In the genomic region with DNA sequence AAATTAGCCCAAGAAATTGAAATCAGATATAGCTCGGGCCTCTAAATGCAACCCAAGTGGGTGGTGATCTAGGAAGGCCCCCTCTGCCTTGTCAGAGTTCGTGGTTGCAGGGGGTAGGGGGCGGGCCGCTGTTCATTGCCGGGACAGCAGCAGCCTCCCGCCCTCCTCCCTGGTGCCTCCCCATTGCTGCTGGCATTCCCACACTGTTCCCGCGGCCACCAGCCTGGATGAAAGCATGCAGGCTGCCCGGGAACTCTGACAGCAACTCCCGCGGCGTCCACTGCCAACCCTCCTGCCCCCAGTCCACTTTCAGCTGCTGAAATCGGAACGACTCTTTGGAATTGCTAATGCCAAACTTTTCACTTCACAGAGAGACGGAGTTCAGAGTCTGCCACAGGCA, we compare ENCODE assay signal across 1 cellular context.
TF ChIP-seq lines count a peak whose summit lies in the region.

No MANE protein-coding gene starts in this region.

TF ChIP-seq in H1, 55 proteins besides CTCF, POLR2A, EP300 and RAD21:
- TF ChIP-seq BACH1 (IDR thresholded peaks at IDR 0.05; ENCODE audit: low read length) = no peak
- no peak for TF ChIP-seq ZNF274 (IDR thresholded peaks at IDR 0.05; ENCODE audit: borderline replicate concordance, extremely low read depth, low read length)
- no peak for TF ChIP-seq RNF2 (IDR thresholded peaks at IDR 0.05; ENCODE audit: borderline replicate concordance, low read depth, low read length, missing control alignments, poor library complexity, severe bottlenecking)
- no peak for TF ChIP-seq SIRT6 (IDR thresholded peaks at IDR 0.05; ENCODE audit: low read length)
- TF ChIP-seq KDM4A (IDR thresholded peaks at IDR 0.05; ENCODE audit: low read depth, low read length, severe bottlenecking) = no peak
- TF ChIP-seq JUND (IDR thresholded peaks at IDR 0.05; ENCODE audit: low read length) = no peak
- no peak for TF ChIP-seq CBX8 (IDR thresholded peaks at IDR 0.05; ENCODE audit: borderline replicate concordance, low read depth, low read length)
- no peak for TF ChIP-seq HDAC6 (IDR thresholded peaks at IDR 0.05; ENCODE audit: low read depth, low read length)
- TF ChIP-seq TAF7 (optimal IDR thresholded peaks at IDR 0.05; ENCODE audit: borderline replicate concordance, low read depth, low read length) = no peak
- no peak for TF ChIP-seq POU5F1 (IDR thresholded peaks at IDR 0.05; ENCODE audit: low read depth, low read length)
- TF ChIP-seq CBX5 (IDR thresholded peaks at IDR 0.05; ENCODE audit: low read depth, low read length) = no peak
- TF ChIP-seq TEAD4 (IDR thresholded peaks at IDR 0.05; ENCODE audit: low read depth, low read length) = no peak
